Comparison of ENCODE assay signal across 9 cellular contexts in genomic region chr12:21607701-21608100, GRCh38. TPM values are rescaled to one million over a fixed set of nuclear protein-coding genes. Genes with fewer than 3 reads are reported as not detected.
A peak's percentile ranks its signal among the peaks of the same experiment; 100 is the strongest.
DNase-seq lines count a peak whose midpoint lies in the region; ATAC-seq and TF ChIP-seq lines count a peak whose summit lies in the region.
"Had no signal": no experiment of that assay in that cellular context is flagged by ENCODE, and none has a peak within 500 bp of the region (broad histone marks: within the 10 kb centered on the region; RNA-seq: fewer than 3 reads in every experiment).

No MANE protein-coding gene starts in this region.

- no peaks in the 10 kb centered on the region for H3K36me3 ChIP-seq in SK-N-SH (replicated peaks in 1 of 2; ENCODE audit: control insufficient read depth in 1 of 2, insufficient read depth in 2 of 2, low read length in 1 of 2)
- no peaks in the 10 kb centered on the region for H3K36me3 ChIP-seq in tibial artery

- H3K27ac ChIP-seq in SK-N-SH (ENCODE audit: low read depth in 2 of 2, low read length in 1 of 2) (no peak overlapping the region), tibial artery (no peak overlapping the region)

- peak; percentile 45 for TF ChIP-seq CTCF in SK-N-SH (IDR thresholded peaks at IDR 0.05)
- peak; percentile 9 to 33 for TF ChIP-seq CTCF in tibial artery (IDR thresholded peaks at IDR 0.05)

- 4% methylated on average over 2 of the region's 2 CpGs for WGBS in SK-N-SH (ENCODE audit: low lambda C conversion rate)

- no peaks in the 10 kb centered on the region for H3K9me2 ChIP-seq in SK-N-SH

- intact Hi-C loops in tibial artery (cut with DNase I; ENCODE audit: low total_unique reads): loop anchor here (2.0 kb wide), 1 partner anchor 71 kb away; no protein-coding TSS in a partner anchor

- H3K4me2 ChIP-seq in SK-N-SH: no peak overlapping the region

- TF ChIP-seq EP300 in SK-N-SH (IDR thresholded peaks at IDR 0.05; ENCODE audit: borderline replicate concordance in 1 of 2, low read depth in 1 of 2, low read length in 1 of 2): no peak

- no peaks in the 10 kb centered on the region for H4K20me1 ChIP-seq in SK-N-SH (ENCODE audit: insufficient read depth)

- H3K27me3 ChIP-seq in SK-N-SH (ENCODE audit: insufficient read depth) (no peaks in the 10 kb centered on the region; the same call in 1 of the 2 replicates), tibial artery (no peaks in the 10 kb centered on the region)

- H3K4me1 ChIP-seq in SK-N-SH (ENCODE audit: control insufficient read depth in 1 of 2, insufficient read depth in 2 of 2, low read depth in 1 of 2, low read length in 1 of 2) (no peaks in the 10 kb centered on the region), tibial artery (no peaks in the 10 kb centered on the region)

- H3K79me2 ChIP-seq in SK-N-SH (ENCODE audit: insufficient read depth): no peaks in the 10 kb centered on the region

- H3F3A ChIP-seq in SK-N-SH (replicated peaks; ENCODE audit: insufficient read depth): no peaks in the 10 kb centered on the region

- ATAC-seq in GM18520 (IDR thresholded peaks at IDR 0.05; ENCODE audit: unreplicated experiment) (no peak), HG02870 (IDR thresholded peaks at IDR 0.05; ENCODE audit: unreplicated experiment) (no peak)

- CTCF ChIA-PET in SK-N-SH (lab: Yijun Ruan, JAX): interaction anchor here (0.9 to 2.1 kb wide), 4 partner anchors 24 to 76 kb away, joined by 3 to 9 read pairs (median 6); no protein-coding TSS in a partner anchor

- H3K4me3 ChIP-seq in SK-N-SH (ENCODE audit: low read depth in 2 of 2, low read length in 1 of 2): no peak overlapping the region
- no peak overlapping the region for H3K4me3 ChIP-seq in tibial artery

- peak; percentile 57 for TF ChIP-seq RAD21 in SK-N-SH (IDR thresholded peaks at IDR 0.05; ENCODE audit: low read length)

- H3K9me3 ChIP-seq in SK-N-SH: no peaks in the 10 kb centered on the region
- no peaks in the 10 kb centered on the region for H3K9me3 ChIP-seq in tibial artery

- POLR2A ChIA-PET in SK-N-SH (lab: Yijun Ruan, JAX): no interaction called here

- DNase-seq in NOMO-1 treated with DMSO at 0.1 percent for 48 hours (lab: John Stamatoyannopoulos, UW; ENCODE audit: unreplicated experiment) (peak; percentile 29), NOMO-1 treated with dmso at 0.1 percent for 144 hours (lab: John Stamatoyannopoulos, UW; ENCODE audit: unreplicated experiment) (no peak), SK-N-SH (no peak), globus pallidus (ENCODE audit: low spot score) (peak; percentile 52), tibial artery (no peak), NCI-H146 (lab: John Stamatoyannopoulos, UW) (no peak)
- DNase-seq: NCI-H446 treated with DMSO at 0.1 percent for 48 hours had no signal

- H2AFZ ChIP-seq in SK-N-SH (ENCODE audit: low read depth): no peak overlapping the region

- no peak overlapping the region for H3K9ac ChIP-seq in SK-N-SH

TF ChIP-seq in SK-N-SH, 30 proteins besides CTCF, POLR2A, EP300 and RAD21:
- TF ChIP-seq SMC3 (IDR thresholded peaks at IDR 0.05; ENCODE audit: low read depth, low read length): peak; percentile 31
- TF ChIP-seq, protein P1, sequence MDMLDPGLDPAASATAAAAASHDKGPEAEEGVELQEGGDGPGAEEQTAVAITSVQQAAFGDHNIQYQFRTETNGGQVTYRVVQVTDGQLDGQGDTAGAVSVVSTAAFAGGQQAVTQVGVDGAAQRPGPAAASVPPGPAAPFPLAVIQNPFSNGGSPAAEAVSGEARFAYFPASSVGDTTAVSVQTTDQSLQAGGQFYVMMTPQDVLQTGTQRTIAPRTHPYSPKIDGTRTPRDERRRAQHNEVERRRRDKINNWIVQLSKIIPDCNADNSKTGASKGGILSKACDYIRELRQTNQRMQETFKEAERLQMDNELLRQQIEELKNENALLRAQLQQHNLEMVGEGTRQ (IDR thresholded peaks at IDR 0.05; ENCODE audit: borderline replicate concordance, low read depth, low read length): no peak

RNA-seq across cellular contexts. Expression of gene GYS2, which starts 3.1 kb away (rescaled TPM):
- polyA plus RNA-seq in SK-N-SH (2012; rRNA removed): 0.02 TPM in 1 of 2 replicates, not detected in the other
- polyA plus RNA-seq in SK-N-SH (2012; cell fraction: cytosol; rRNA removed): not detected in 2 replicates
- not detected in 2 replicates for polyA plus RNA-seq in SK-N-SH (2012; cell fraction: nucleus; rRNA removed)

RNA-seq across cellular contexts. Expression of gene LDHB, which starts 49.9 kb away (rescaled TPM):
- 469 and 556 TPM in 2 replicates for polyA plus RNA-seq in SK-N-SH (2012; rRNA removed)
- 759 and 1,002 TPM in 2 replicates for polyA plus RNA-seq in SK-N-SH (2012; cell fraction: cytosol; rRNA removed)
- polyA plus RNA-seq in SK-N-SH (2012; cell fraction: nucleus; rRNA removed): 133 and 255 TPM in 2 replicates

Comparison
In these comparisons a context has a peak if more than half of its experiments do, and no peak if none do; other contexts are left out.
1. DNase-seq: peak in NOMO-1 treated with DMSO at 0.1 percent for 48 hours (single experiment) and globus pallidus (single experiment); none in NOMO-1 treated with dmso at 0.1 percent for 144 hours (single experiment), SK-N-SH (single experiment), tibial artery (0 of 2) and NCI-H146 (single experiment).